ENCODE assay signal across 8 cellular contexts in the genomic region with DNA sequence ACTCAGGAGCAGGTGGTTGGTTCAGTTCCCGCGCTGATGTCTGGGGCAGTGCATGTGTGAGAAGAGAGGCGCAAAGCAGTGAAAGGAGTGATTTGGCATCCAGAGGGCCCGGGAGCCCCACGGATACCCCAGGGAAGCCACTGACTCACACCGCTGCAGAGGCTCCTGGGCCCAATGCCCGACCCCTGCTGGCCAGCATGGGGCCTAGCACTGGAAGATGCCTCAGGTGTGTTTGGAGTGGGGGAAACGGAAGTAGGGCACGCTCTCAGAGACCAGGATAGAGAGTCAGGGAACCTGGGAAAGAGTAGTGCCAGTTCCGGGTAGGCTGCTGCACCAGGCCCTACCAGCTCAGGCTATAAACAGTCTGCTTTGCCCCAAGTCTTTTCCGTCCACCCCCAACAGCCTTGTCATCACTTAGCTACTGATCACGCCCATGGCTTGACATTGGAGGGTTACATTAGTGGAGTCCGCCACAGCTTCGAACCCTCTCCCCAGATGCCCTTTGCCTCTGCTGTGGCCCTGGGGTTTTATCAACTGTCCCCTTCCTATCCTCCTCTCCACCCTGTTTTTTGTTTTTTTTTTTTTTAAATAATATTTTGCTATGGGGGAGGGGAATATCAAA. TPM values are rescaled to one million over a fixed set of nuclear protein-coding genes. Genes with fewer than 3 reads are reported as not detected.
A peak's percentile ranks its signal among the peaks of the same experiment; 100 is the strongest.
DNase-seq lines count a peak whose midpoint lies in the region; ATAC-seq, FAIRE-seq and TF ChIP-seq lines count a peak whose summit lies in the region.

No MANE protein-coding gene starts in this region.

- intact Hi-C loops in pancreas (cut with DNase I): loop anchor here in 2 of 3 donors (10.0 kb wide), 2 partner anchors 45 to 125 kb away; no protein-coding TSS in a partner anchor

- H3K4me3 ChIP-seq in fibroblast of mammary gland (ENCODE audit: control insufficient read depth, low read depth, low read length) (no peak overlapping the region), pancreas (no peak overlapping the region)

- no peaks in the 10 kb centered on the region for H3K9me3 ChIP-seq in pancreas

- no peaks in the 10 kb centered on the region for H3K4me1 ChIP-seq in pancreas

- DNase-seq in AG08395 (ENCODE audit: low spot score) (peak; percentile 80), GM12891 (ENCODE audit: insufficient read length, low spot score) (no peak), NCI-H2107 treated with DMSO at 0.1 percent for 48 hours (lab: John Stamatoyannopoulos, UW; ENCODE audit: unreplicated experiment) (peak; percentile 28), activated T-cell treated with anti-CD3 and anti-CD28 coated beads for 24 hours (ENCODE audit: low read depth) (peak; percentile 38), fibroblast of mammary gland (ENCODE audit: low read depth) (peak; percentile 70), pancreas (peak in 4 of 6 donors; percentile 56 to 76 (median 71)), GDM1 (lab: John Stamatoyannopoulos, UW) (no peak), MV-4-11 (lab: John Stamatoyannopoulos, UW) (no peak)

- H3K27ac ChIP-seq in pancreas: no peak overlapping the region

- TF ChIP-seq CTCF in fibroblast of mammary gland (conservative IDR thresholded peaks at IDR 0.05; ENCODE audit: control insufficient read depth, insufficient read depth, low read depth, low read length) (peak; percentile 89), pancreas (IDR thresholded peaks at IDR 0.05) (peak; percentile 48 to 64 (median 52))

- no peak; the same call in 1 of the 2 replicates for TF ChIP-seq POLR2A in GM12891 (IDR thresholded peaks at IDR 0.05; ENCODE audit: low read depth, low read length)

- peak; percentile 57 for FAIRE-seq in GM12891 (lab: Jason Lieb, UNC)
- FAIRE-seq in pancreas (lab: Jason Lieb, UNC): no peak

- ATAC-seq in pancreas: peak; percentile 72 to 90 (median 88)

- H3K27me3 ChIP-seq in pancreas: no peaks in the 10 kb centered on the region

- peaks cover 5 to 22% (median 19%) of the 10 kb centered on the region in 3 donors for H3K36me3 ChIP-seq in pancreas

- 39 to 44% methylated on average over 14 of the region's 14 CpGs for WGBS in pancreas, 2 donors

TF ChIP-seq in GM12891, 5 proteins besides CTCF, POLR2A, EP300 and RAD21:
- TF ChIP-seq POLR2AphosphoS5 (IDR thresholded peaks at IDR 0.05; ENCODE audit: low read depth, low read length) (peak; percentile 71; the same call in 1 of the 2 replicates), SPI1 (IDR thresholded peaks at IDR 0.05; ENCODE audit: low read depth, low read length) (no peak)

RNA-seq across cellular contexts. Expression of a gene that starts 9.5 kb away (rescaled TPM):
- polyA plus RNA-seq in GM12891 (2012; ENCODE audit: low read depth, missing spikeins): 8.6 TPM
- 10 to 100 TPM; 10.1 to 28.4 (median 16.1) TPM for total RNA-seq in pancreas
- polyA plus RNA-seq in pancreas: 10 to 100 TPM; 78.5 to 83.2 TPM

RNA-seq across cellular contexts. Expression of a gene that starts 9.7 kb away (rescaled TPM):
- 10.6 TPM for polyA plus RNA-seq in GM12891 (2012; ENCODE audit: low read depth, missing spikeins)
- total RNA-seq in pancreas: 10 to 100 TPM; 13.3 to 33.1 (median 19.8) TPM
- polyA plus RNA-seq in pancreas: 1 to 10 TPM; 5.2 to 7.6 TPM

RNA-seq across cellular contexts. Expression of a gene that starts 16.8 kb away (rescaled TPM):
- 154 TPM for polyA plus RNA-seq in GM12891 (2012; ENCODE audit: low read depth, missing spikeins)
- 1 to 10 TPM; 1.1 to 1.7 (median 1.4) TPM for total RNA-seq in pancreas
- 1 to 10 TPM; 1.6 to 1.8 TPM for polyA plus RNA-seq in pancreas

RNA-seq across cellular contexts. Expression of a gene that starts 41.8 kb away (rescaled TPM):
- polyA plus RNA-seq in GM12891 (2012; ENCODE audit: low read depth, missing spikeins): 4.0 TPM
- 10 to 100 TPM in 2 of 6 donors, 1 to 10 TPM in 4; 4.4 to 18.7 (median 7.4) TPM for total RNA-seq in pancreas
- polyA plus RNA-seq in pancreas: 10 to 100 TPM; 10.3 to 11.7 TPM

Comparison
In these comparisons a context has a peak if more than half of its experiments do, and no peak if none do; other contexts are left out.
1. DNase-seq: peak in AG08395 (single experiment), NCI-H2107 treated with DMSO at 0.1 percent for 48 hours (single experiment), activated T-cell treated with anti-CD3 and anti-CD28 coated beads for 24 hours (single experiment), fibroblast of mammary gland (single experiment) and pancreas (4 of 6); none in GM12891 (single experiment), GDM1 (single experiment) and MV-4-11 (single experiment).